In genomic region chr17:75932852-75933251, GRCh38 we compare ENCODE assay signal across 19 cellular contexts. TPM values are rescaled to one million over a fixed set of nuclear protein-coding genes. Genes with fewer than 3 reads are reported as not detected.
DNase-seq lines count a peak whose midpoint lies in the region; ATAC-seq and TF ChIP-seq lines count a peak whose summit lies in the region.
"Had no signal": no experiment of that assay in that cellular context is flagged by ENCODE, and none has a peak within 500 bp of the region (broad histone marks: within the 10 kb centered on the region; RNA-seq: fewer than 3 reads in every experiment).

No MANE protein-coding gene starts in this region.

- no peaks in the 10 kb centered on the region for H3K9me3 Mint-ChIP-seq in natural killer cell treated with Interleukin-12 subunit alpha and Interleukin-12 subunit beta and Interleukin-15 and Interleukin-18, amount 100 ng/mL, for 72 hours
- no peaks in the 10 kb centered on the region for H3K9me3 Mint-ChIP-seq in natural killer cell
- H3K9me3 Mint-ChIP-seq in activated T-helper 2 cell treated with anti-CD3 and anti-CD28 coated beads, Interferon-gamma antibody, Interleukin-2, Interleukin-4, amounts not matched to agents 10 μg/mL and 5 μg/mL and 100 μg/mL, durations not matched to agents 14 hours and 24 hours and 36 hours: no peaks in the 10 kb centered on the region
- H3K9me3 Mint-ChIP-seq: CD4-positive, alpha-beta T cell; CD8-positive, alpha-beta T cell had no signal

- WGBS in esophagus, 2 donors: 80 to 82% methylated on average over 5 of the region's 5 CpGs

- H3K27ac ChIP-seq in esophagus (ENCODE audit: low read depth in 2 of 2, low read length in 1 of 2): peak overlapping the region; percentile 16 to 81
- H3K27ac ChIP-seq: 22Rv1; A549; BLaER1 treated with 17β-estradiol and CSF1 and Interleukin-3, amounts not matched to agents 10 nM and 100 nM; C4-2B had no signal

- intact Hi-C loops in natural killer cell (cut with micrococcal nuclease): no loop called here
- intact Hi-C loops in posterior vena cava (cut with DNase I): no loop called here
- intact Hi-C loops in activated T-helper 2 cell treated with anti-CD3 and anti-CD28 coated beads, Interferon-gamma antibody, Interleukin-2, Interleukin-4, amounts not matched to agents 10 μg/mL and 5 μg/mL and 100 μg/mL, durations not matched to agents 14 hours and 24 hours and 36 hours (cut with micrococcal nuclease): no loop called here

- H3K36me3 Mint-ChIP-seq in natural killer cell treated with Interleukin-12 subunit alpha and Interleukin-12 subunit beta and Interleukin-15 and Interleukin-18, amount 100 ng/mL, for 72 hours: no peaks in the 10 kb centered on the region
- H3K36me3 Mint-ChIP-seq in natural killer cell: no peaks in the 10 kb centered on the region
- no peaks in the 10 kb centered on the region for H3K36me3 Mint-ChIP-seq in activated T-helper 2 cell treated with anti-CD3 and anti-CD28 coated beads, Interferon-gamma antibody, Interleukin-2, Interleukin-4, amounts not matched to agents 10 μg/mL and 5 μg/mL and 100 μg/mL, durations not matched to agents 14 hours and 24 hours and 36 hours (ENCODE audit: low read depth)

- TF ChIP-seq CTCF in natural killer cell (IDR thresholded peaks at IDR 0.05): no peak

- H3K27ac Mint-ChIP-seq in natural killer cell treated with Interleukin-12 subunit alpha and Interleukin-12 subunit beta and Interleukin-15 and Interleukin-18, amount 100 ng/mL, for 72 hours: no peak overlapping the region
- no peak overlapping the region for H3K27ac Mint-ChIP-seq in natural killer cell
- no peak overlapping the region for H3K27ac Mint-ChIP-seq in activated T-helper 2 cell treated with anti-CD3 and anti-CD28 coated beads, Interferon-gamma antibody, Interleukin-2, Interleukin-4, amounts not matched to agents 10 μg/mL and 5 μg/mL and 100 μg/mL, durations not matched to agents 14 hours and 24 hours and 36 hours
- H3K27ac Mint-ChIP-seq: B cell; CD4-positive, alpha-beta T cell; CD8-positive, alpha-beta T cell had no signal

- no peaks in the 10 kb centered on the region for H3K27me3 ChIP-seq in esophagus (ENCODE audit: control insufficient read depth in 1 of 2, insufficient read depth in 2 of 2, low read length in 2 of 2)
- H3K27me3 ChIP-seq: BLaER1 treated with 17β-estradiol and CSF1 and Interleukin-3, amounts not matched to agents 10 nM and 100 nM had no signal

- H3K4me1 ChIP-seq in esophagus (ENCODE audit: control insufficient read depth in 2 of 2, insufficient read depth in 2 of 2, low read length in 1 of 2): peaks cover 0 to 1% of the 10 kb centered on the region in 2 donors
- H3K4me1 ChIP-seq: A549 had no signal

- no peaks in the 10 kb centered on the region for H3K9me3 ChIP-seq in esophagus (ENCODE audit: control insufficient read depth in 2 of 2, insufficient read depth in 1 of 2, low read depth in 1 of 2, low read length in 1 of 2)
- H3K9me3 ChIP-seq: A549; BLaER1 treated with 17β-estradiol and CSF1 and Interleukin-3, amounts not matched to agents 10 nM and 100 nM had no signal

- DNase-seq in natural killer cell treated with Interleukin-12 subunit alpha and Interleukin-12 subunit beta and Interleukin-15 and Interleukin-18, amount 100 ng/mL, for 72 hours (ENCODE audit: low spot score): peak; percentile 31
- DNase-seq in natural killer cell (no peak), posterior vena cava (ENCODE audit: low spot score) (peak; percentile 5), kidney glomerular epithelial cell (lab: John Stamatoyannopoulos, UW) (no peak), pons (ENCODE audit: low spot score) (no peak)
- no peak for DNase-seq in activated T-helper 2 cell treated with anti-CD3 and anti-CD28 coated beads, Interferon-gamma antibody, Interleukin-2, Interleukin-4, amounts not matched to agents 10 μg/mL and 5 μg/mL and 100 μg/mL, durations not matched to agents 14 hours and 24 hours and 36 hours (ENCODE audit: low spot score)
- DNase-seq: AML-193; CD4-positive, alpha-beta T cell; CD8-positive, alpha-beta T cell; DMS 273 treated with DMSO at 0.1 percent for 48 hours; DMS153; DMS79 treated with DMSO at 0.1 percent for 48 hours; GF-D8 had no signal

- H3K36me3 ChIP-seq in esophagus (ENCODE audit: control insufficient read depth in 2 of 2, insufficient read depth in 2 of 2, low read length in 1 of 2): no peaks in the 10 kb centered on the region

- ATAC-seq in natural killer cell treated with Interleukin-12 subunit alpha and Interleukin-12 subunit beta and Interleukin-15 and Interleukin-18, amount 100 ng/mL, for 72 hours: no peak
- no peak for ATAC-seq in natural killer cell
- ATAC-seq: A549; CD8-positive, alpha-beta T cell had no signal

- no peak overlapping the region for H3K4me3 ChIP-seq in esophagus (ENCODE audit: low read depth in 1 of 2, low read length in 2 of 2)
- H3K4me3 ChIP-seq: A549; BLaER1 treated with 17β-estradiol and CSF1 and Interleukin-3, amounts not matched to agents 10 nM and 100 nM had no signal

- no peak overlapping the region for H3K4me3 Mint-ChIP-seq in natural killer cell treated with Interleukin-12 subunit alpha and Interleukin-12 subunit beta and Interleukin-15 and Interleukin-18, amount 100 ng/mL, for 72 hours
- no peak overlapping the region for H3K4me3 Mint-ChIP-seq in natural killer cell
- no peak overlapping the region for H3K4me3 Mint-ChIP-seq in activated T-helper 2 cell treated with anti-CD3 and anti-CD28 coated beads, Interferon-gamma antibody, Interleukin-2, Interleukin-4, amounts not matched to agents 10 μg/mL and 5 μg/mL and 100 μg/mL, durations not matched to agents 14 hours and 24 hours and 36 hours (ENCODE audit: low read depth)
- H3K4me3 Mint-ChIP-seq: B cell; CD4-positive, alpha-beta T cell; CD8-positive, alpha-beta T cell had no signal

- H3K4me1 Mint-ChIP-seq in natural killer cell treated with Interleukin-12 subunit alpha and Interleukin-12 subunit beta and Interleukin-15 and Interleukin-18, amount 100 ng/mL, for 72 hours (ENCODE audit: low read depth in 2 of 2): peaks cover 0 to under 1% of the 10 kb centered on the region in 2 donors
- no peaks in the 10 kb centered on the region for H3K4me1 Mint-ChIP-seq in natural killer cell
- H3K4me1 Mint-ChIP-seq in activated T-helper 2 cell treated with anti-CD3 and anti-CD28 coated beads, Interferon-gamma antibody, Interleukin-2, Interleukin-4, amounts not matched to agents 10 μg/mL and 5 μg/mL and 100 μg/mL, durations not matched to agents 14 hours and 24 hours and 36 hours (ENCODE audit: low read depth): no peaks in the 10 kb centered on the region
- H3K4me1 Mint-ChIP-seq: B cell had no signal

- H3K27me3 Mint-ChIP-seq in natural killer cell treated with Interleukin-12 subunit alpha and Interleukin-12 subunit beta and Interleukin-15 and Interleukin-18, amount 100 ng/mL, for 72 hours: no peaks in the 10 kb centered on the region
- no peaks in the 10 kb centered on the region for H3K27me3 Mint-ChIP-seq in natural killer cell (ENCODE audit: low read depth in 2 of 2)
- H3K27me3 Mint-ChIP-seq in activated T-helper 2 cell treated with anti-CD3 and anti-CD28 coated beads, Interferon-gamma antibody, Interleukin-2, Interleukin-4, amounts not matched to agents 10 μg/mL and 5 μg/mL and 100 μg/mL, durations not matched to agents 14 hours and 24 hours and 36 hours (ENCODE audit: low read depth): no peaks in the 10 kb centered on the region
- H3K27me3 Mint-ChIP-seq: B cell; CD4-positive, alpha-beta T cell had no signal

RNA-seq across cellular contexts. Expression of gene FBF1, which starts 8.0 kb away (rescaled TPM):
- total RNA-seq in natural killer cell treated with Interleukin-12 subunit alpha and Interleukin-12 subunit beta and Interleukin-15 and Interleukin-18, amount 100 ng/mL, for 72 hours: 10 to 100 TPM; 10.2 to 34.4 TPM
- total RNA-seq in natural killer cell (10 to 100 TPM; 24.9 to 34.0 (median 33.0) TPM), posterior vena cava (1 to 10 TPM; 4.5 to 6.8 TPM)
- 10 to 100 TPM in 1 of 2 donors, 1 to 10 TPM in 1; 8.7 to 33.7 TPM for polyA plus RNA-seq in esophagus
- 15.0 and 17.6 TPM in 2 replicates for total RNA-seq in activated T-helper 2 cell treated with anti-CD3 and anti-CD28 coated beads, Interferon-gamma antibody, Interleukin-2, Interleukin-4, amounts not matched to agents 10 μg/mL and 5 μg/mL and 100 μg/mL, durations not matched to agents 14 hours and 24 hours and 36 hours

RNA-seq across cellular contexts. Expression of gene MRPL38, which starts 28.2 kb away (rescaled TPM):
- 100 to 1,000 TPM; 117 to 174 TPM for total RNA-seq in natural killer cell treated with Interleukin-12 subunit alpha and Interleukin-12 subunit beta and Interleukin-15 and Interleukin-18, amount 100 ng/mL, for 72 hours
- total RNA-seq in natural killer cell (100 to 1,000 TPM in 1 of 3 donors, 10 to 100 TPM in 2; 68.6 to 110 (median 96.7) TPM), posterior vena cava (10 to 100 TPM; 49.3 to 55.5 TPM)
- 10 to 100 TPM; 51.7 to 65.8 TPM for polyA plus RNA-seq in esophagus
- total RNA-seq in activated T-helper 2 cell treated with anti-CD3 and anti-CD28 coated beads, Interferon-gamma antibody, Interleukin-2, Interleukin-4, amounts not matched to agents 10 μg/mL and 5 μg/mL and 100 μg/mL, durations not matched to agents 14 hours and 24 hours and 36 hours: 127 and 139 TPM in 2 replicates

RNA-seq across cellular contexts. Expression of gene TRIM65, which starts 36.1 kb away (rescaled TPM):
- 10 to 100 TPM; 17.2 to 42.1 TPM for total RNA-seq in natural killer cell treated with Interleukin-12 subunit alpha and Interleukin-12 subunit beta and Interleukin-15 and Interleukin-18, amount 100 ng/mL, for 72 hours
- total RNA-seq in natural killer cell (10 to 100 TPM; 19.2 to 26.9 (median 22.5) TPM), posterior vena cava (10 to 100 TPM; 12.8 to 15.7 TPM)
- 10 to 100 TPM in 1 of 2 donors, 1 to 10 TPM in 1; 9.8 to 19.8 TPM for polyA plus RNA-seq in esophagus
- total RNA-seq in activated T-helper 2 cell treated with anti-CD3 and anti-CD28 coated beads, Interferon-gamma antibody, Interleukin-2, Interleukin-4, amounts not matched to agents 10 μg/mL and 5 μg/mL and 100 μg/mL, durations not matched to agents 14 hours and 24 hours and 36 hours: 42.8 and 45.6 TPM in 2 replicates

RNA-seq across cellular contexts. Expression of gene ACOX1, which starts 46.1 kb away (rescaled TPM):
- 10 to 100 TPM; 36.8 to 44.6 TPM for total RNA-seq in natural killer cell treated with Interleukin-12 subunit alpha and Interleukin-12 subunit beta and Interleukin-15 and Interleukin-18, amount 100 ng/mL, for 72 hours
- total RNA-seq in natural killer cell: 10 to 100 TPM; 22.8 to 48.2 (median 28.2) TPM
- polyA plus RNA-seq in esophagus: 10 to 100 TPM; 22.7 to 37.4 TPM
- total RNA-seq in posterior vena cava: 10 to 100 TPM; 45.2 to 46.2 TPM
- total RNA-seq in activated T-helper 2 cell treated with anti-CD3 and anti-CD28 coated beads, Interferon-gamma antibody, Interleukin-2, Interleukin-4, amounts not matched to agents 10 μg/mL and 5 μg/mL and 100 μg/mL, durations not matched to agents 14 hours and 24 hours and 36 hours: 29.4 and 30.6 TPM in 2 replicates

RNA-seq across cellular contexts. Expression of gene TEN1, which starts 46.2 kb away (rescaled TPM):
- 10 to 100 TPM; 16.5 to 19.1 TPM for total RNA-seq in natural killer cell treated with Interleukin-12 subunit alpha and Interleukin-12 subunit beta and Interleukin-15 and Interleukin-18, amount 100 ng/mL, for 72 hours
- total RNA-seq in natural killer cell (10 to 100 TPM; 23.0 to 30.7 (median 24.3) TPM), posterior vena cava (10 to 100 TPM; 11.1 to 12.7 TPM)
- polyA plus RNA-seq in esophagus: 10 to 100 TPM; 42.7 to 43.7 TPM
- 11.4 and 13.4 TPM in 2 replicates for total RNA-seq in activated T-helper 2 cell treated with anti-CD3 and anti-CD28 coated beads, Interferon-gamma antibody, Interleukin-2, Interleukin-4, amounts not matched to agents 10 μg/mL and 5 μg/mL and 100 μg/mL, durations not matched to agents 14 hours and 24 hours and 36 hours

Comparison
In these comparisons a context has a peak if more than half of its experiments do, and no peak if none do; other contexts are left out.
1. DNase-seq: peak in natural killer cell treated with Interleukin-12 subunit alpha and Interleukin-12 subunit beta and Interleukin-15 and Interleukin-18, amount 100 ng/mL, for 72 hours (single experiment) and posterior vena cava (single experiment); none in natural killer cell (single experiment), kidney glomerular epithelial cell (single experiment), activated T-helper 2 cell treated with anti-CD3 and anti-CD28 coated beads, Interferon-gamma antibody, Interleukin-2, Interleukin-4, amounts not matched to agents 10 μg/mL and 5 μg/mL and 100 μg/mL, durations not matched to agents 14 hours and 24 hours and 36 hours (single experiment) and pons (single experiment).